Comparison of ENCODE assay signal across 19 cellular contexts in the genomic region with DNA sequence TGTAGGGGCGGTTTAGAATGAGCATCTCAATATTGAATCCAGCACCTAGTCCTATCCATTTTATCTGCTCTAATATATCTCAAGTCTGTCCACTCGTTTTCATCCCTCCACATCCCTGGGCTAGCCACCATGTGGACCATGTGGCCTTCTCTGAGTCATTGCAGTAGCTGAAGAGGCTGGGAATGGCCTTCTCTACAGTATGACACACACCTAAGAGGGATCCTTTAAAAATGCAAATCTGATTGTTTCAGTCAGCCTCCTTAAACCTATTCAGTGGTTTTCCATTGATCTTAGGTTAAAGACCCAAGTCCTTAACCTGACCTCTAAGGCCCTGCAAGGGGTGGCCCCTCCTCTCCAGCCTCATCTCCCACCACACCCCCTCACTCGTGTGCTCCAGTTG.
"Had no signal": no experiment of that assay in that cellular context is flagged by ENCODE, and none has a peak within 500 bp of the region (broad histone marks: within the 10 kb centered on the region; RNA-seq: fewer than 3 reads in every experiment).

No MANE protein-coding gene starts in this region.

- H3K79me2 ChIP-seq: hepatocyte had no signal

- H3K4me2 ChIP-seq: hepatocyte had no signal

- H3K9me3 Mint-ChIP-seq: activated naive CD4-positive, alpha-beta T cell treated with anti-CD3 and anti-CD28 coated beads for 36 hours; central memory CD8-positive, alpha-beta T cell; naive thymus-derived CD8-positive, alpha-beta T cell; stimulated activated effector memory CD8-positive, alpha-beta T cell treated with anti-CD3 and anti-CD28 coated beads, Interleukin-12 subunit alpha, Interleukin-12 subunit beta, amount 100 ng/mL, for 72 hours had no signal

- H3K27ac ChIP-seq: body of pancreas, colonic mucosa, hepatocyte, neutrophil, WERI-Rb-1 had no signal

- H3K9me3 ChIP-seq: body of pancreas, colonic mucosa, neutrophil had no signal

- DNase-seq: activated CD4-positive, alpha-beta T cell treated with anti-CD3 and anti-CD28 coated beads for 1 hour; activated CD4-positive, alpha-beta T cell treated with anti-CD3 and anti-CD28 coated beads, Interleukin-2, amount 50 U/mL, for 48 hours; activated naive CD4-positive, alpha-beta T cell treated with anti-CD3 and anti-CD28 coated beads for 36 hours; body of pancreas; colonic mucosa; left cardiac atrium; mesendoderm; naive thymus-derived CD8-positive, alpha-beta T cell; stimulated activated CD4-positive, alpha-beta T cell treated with anti-CD3 and anti-CD28 coated beads, Interleukin-4, amount 100 ng/mL, for 24 hours; T-helper 17 cell; WERI-Rb-1 had no signal

- H3K4me3 ChIP-seq: body of pancreas, colonic mucosa, hepatocyte had no signal

- ATAC-seq: body of pancreas; esophagus mucosa; left cardiac atrium; naive thymus-derived CD8-positive, alpha-beta T cell; sciatic nerve; stimulated activated effector memory CD8-positive, alpha-beta T cell treated with anti-CD3 and anti-CD28 coated beads, Interleukin-12 subunit alpha, Interleukin-12 subunit beta, amount 100 ng/mL, for 72 hours; T-helper 17 cell had no signal

- H3K4me3 Mint-ChIP-seq: activated naive CD4-positive, alpha-beta T cell treated with anti-CD3 and anti-CD28 coated beads for 36 hours; central memory CD8-positive, alpha-beta T cell; stimulated activated effector memory CD8-positive, alpha-beta T cell treated with anti-CD3 and anti-CD28 coated beads, Interleukin-12 subunit alpha, Interleukin-12 subunit beta, amount 100 ng/mL, for 72 hours; T-helper 17 cell had no signal

- H3K36me3 ChIP-seq: colonic mucosa, neutrophil, WERI-Rb-1 had no signal

- H3K27ac Mint-ChIP-seq: activated naive CD4-positive, alpha-beta T cell treated with anti-CD3 and anti-CD28 coated beads for 36 hours; T-helper 17 cell had no signal

- H2AFZ ChIP-seq: hepatocyte had no signal

- H3K4me1 ChIP-seq: colonic mucosa had no signal

- H3K27me3 ChIP-seq: body of pancreas, colonic mucosa had no signal

- FAIRE-seq: endometrium, islet of Langerhans had no signal

- H3K36me3 Mint-ChIP-seq: naive thymus-derived CD8-positive, alpha-beta T cell had no signal
